8 cellular contexts compared by ENCODE assay signal in genomic region chr7:127251458-127252379, GRCh38. TPM values are rescaled to one million over a fixed set of nuclear protein-coding genes. Genes with fewer than 3 reads are reported as not detected.
DNase-seq lines count a peak whose midpoint lies in the region; ATAC-seq, FAIRE-seq and TF ChIP-seq lines count a peak whose summit lies in the region.

No MANE protein-coding gene starts in this region.

- H3K27me3 Mint-ChIP-seq in activated CD4-positive, alpha-beta T cell treated with anti-CD3 and anti-CD28 coated beads, Interleukin-2, amount 10 ng/mL, durations not matched to agents 24 days and 14 days = peaks cover 76% of the 10 kb centered on the region

- POLR2A ChIA-PET in A673 (lab: Charles Lee; ENCODE audit: low non-redundant PET) = no interaction called here

- intact Hi-C loops in A673 (cut with micrococcal nuclease; ENCODE audit: unreplicated experiment) = loop anchor here (5.0 to 10.0 kb wide), 2 partner anchors 397 to 449 kb away; no protein-coding TSS in a partner anchor
- intact Hi-C loops in activated CD4-positive, alpha-beta T cell treated with anti-CD3 and anti-CD28 coated beads, Interleukin-2, amount 10 ng/mL, durations not matched to agents 24 days and 14 days (cut with micrococcal nuclease) = loop anchor here (5.0 kb wide), 4 partner anchors 96 to 394 kb away; partner anchors contain the start of gene ZNF800

- CTCF ChIA-PET in A673 (lab: Charles Lee) = no interaction called here

- H2AFZ ChIP-seq in parathyroid adenoma = peak overlapping the region; percentile 100

- peak; percentile 20 for ATAC-seq in GM18909 (IDR thresholded peaks at IDR 0.05; ENCODE audit: poor library complexity, unreplicated experiment)

- TF ChIP-seq CTCF in A673 (conservative IDR thresholded peaks at IDR 0.05; ENCODE audit: low read depth, low read length) (no peak), fibroblast of mammary gland (conservative IDR thresholded peaks at IDR 0.05; ENCODE audit: control insufficient read depth, insufficient read depth, low read depth, low read length) (no peak), parathyroid adenoma (IDR thresholded peaks at IDR 0.05) (no peak)

- H3K36me3 ChIP-seq in A673 (ENCODE audit: insufficient read depth, low read length, poor library complexity, severe bottlenecking) (no peaks in the 10 kb centered on the region), parathyroid adenoma (ENCODE audit: control insufficient read depth, insufficient read depth, low read length) (no peaks in the 10 kb centered on the region), small intestine (ENCODE audit: control insufficient read depth in 2 of 2, insufficient read depth in 2 of 2, low read length in 2 of 2) (no peaks in the 10 kb centered on the region)

- H3K9me3 ChIP-seq in A673 (ENCODE audit: low read depth, low read length, poor library complexity, severe bottlenecking) (no peaks in the 10 kb centered on the region), parathyroid adenoma (ENCODE audit: control insufficient read depth, low read length) (no peaks in the 10 kb centered on the region), small intestine (ENCODE audit: control insufficient read depth, low read depth) (no peaks in the 10 kb centered on the region)

- peak overlapping the region; percentile 96 for H3K4me2 ChIP-seq in parathyroid adenoma (ENCODE audit: low read length)

- peak overlapping the region; percentile 65 for H3K4me3 ChIP-seq in A673 (ENCODE audit: low read depth, low read length, poor library complexity, severe bottlenecking)
- H3K4me3 ChIP-seq in fibroblast of mammary gland (ENCODE audit: control insufficient read depth, low read depth, low read length) = peak overlapping the region; percentile 26
- peak overlapping the region; percentile 69 for H3K4me3 ChIP-seq in parathyroid adenoma (ENCODE audit: low read depth, low read length)
- peak overlapping the region in 1 of 2 donors; percentile 62 for H3K4me3 ChIP-seq in small intestine (ENCODE audit: low read depth in 1 of 2, low read length in 2 of 2)

- FAIRE-seq in small intestine (lab: Jason Lieb, UNC) (no peak), H54 (lab: Jason Lieb, UNC) (no peak)

- H3K4me3 Mint-ChIP-seq in activated CD4-positive, alpha-beta T cell treated with anti-CD3 and anti-CD28 coated beads, Interleukin-2, amount 10 ng/mL, durations not matched to agents 24 days and 14 days = peak overlapping the region; percentile 76

- H3K9ac ChIP-seq in parathyroid adenoma = no peak overlapping the region

- H3K4me1 Mint-ChIP-seq in activated CD4-positive, alpha-beta T cell treated with anti-CD3 and anti-CD28 coated beads, Interleukin-2, amount 10 ng/mL, durations not matched to agents 24 days and 14 days = peaks cover 7% of the 10 kb centered on the region

- BruUV-seq in A673 (replicated peaks; lab: Mats Ljungman, UMichigan) = no TSS peak

- H3K27ac Mint-ChIP-seq in activated CD4-positive, alpha-beta T cell treated with anti-CD3 and anti-CD28 coated beads, Interleukin-2, amount 10 ng/mL, durations not matched to agents 24 days and 14 days = no peak overlapping the region

- no peaks in the 10 kb centered on the region for H3K36me3 Mint-ChIP-seq in activated CD4-positive, alpha-beta T cell treated with anti-CD3 and anti-CD28 coated beads, Interleukin-2, amount 10 ng/mL, durations not matched to agents 24 days and 14 days (ENCODE audit: low read depth)

- TF ChIP-seq POLR2A in H54 (IDR thresholded peaks at IDR 0.05; ENCODE audit: low read depth, low read length) = no peak

- H3K27ac ChIP-seq in A673 (ENCODE audit: low read depth, low read length, poor library complexity, severe bottlenecking) = no peak overlapping the region
- no peak overlapping the region for H3K27ac ChIP-seq in parathyroid adenoma
- H3K27ac ChIP-seq in small intestine (ENCODE audit: low read depth in 1 of 2, low read length in 1 of 2) = no peak overlapping the region

- no peaks in the 10 kb centered on the region for H3K79me2 ChIP-seq in parathyroid adenoma

- H3K27me3 ChIP-seq in A673 (replicated peaks; ENCODE audit: insufficient read depth, low read depth, low read length, poor library complexity) = peaks cover 59% of the 10 kb centered on the region
- no peaks in the 10 kb centered on the region for H3K27me3 ChIP-seq in parathyroid adenoma (ENCODE audit: control insufficient read depth, insufficient read depth, low read length)
- H3K27me3 ChIP-seq in small intestine (ENCODE audit: control insufficient read depth in 2 of 2, insufficient read depth in 2 of 2, low read length in 2 of 2) = peaks cover 14 to 30% of the 10 kb centered on the region in 2 donors

- no peaks in the 10 kb centered on the region for H3K9me3 Mint-ChIP-seq in activated CD4-positive, alpha-beta T cell treated with anti-CD3 and anti-CD28 coated beads, Interleukin-2, amount 10 ng/mL, durations not matched to agents 24 days and 14 days

- H3K4me1 ChIP-seq in A673 (ENCODE audit: insufficient read depth, low read length, poor library complexity, severe bottlenecking) (peaks cover 18% of the 10 kb centered on the region), parathyroid adenoma (peaks cover 4% of the 10 kb centered on the region), small intestine (ENCODE audit: control insufficient read depth in 2 of 2, insufficient read depth in 1 of 2, low read depth in 1 of 2, low read length in 1 of 2) (peaks cover 0 to 5% of the 10 kb centered on the region in 2 donors)

- peak; percentile 0 for DNase-seq in A673 (ENCODE audit: low spot score)
- peak; percentile 69 for DNase-seq in activated CD4-positive, alpha-beta T cell treated with anti-CD3 and anti-CD28 coated beads, Interleukin-2, amount 10 ng/mL, durations not matched to agents 24 days and 14 days
- DNase-seq in fibroblast of mammary gland (ENCODE audit: low read depth) = no peak
- no peak for DNase-seq in small intestine
- no peak for DNase-seq in mesenteric fat pad (ENCODE audit: low spot score)
- no peak for DNase-seq in H54 (ENCODE audit: insufficient read length, low spot score)

- WGBS in small intestine, 3 donors = 1 to 2% (median 1%) methylated on average over 79 to 81 of the region's 81 CpGs

RNA-seq across cellular contexts. Expression of gene GRM8, which starts 1.0 kb away (rescaled TPM):
- total RNA-seq in A673 (2021) = 0.72 and 0.80 TPM in 2 replicates
- not detected in 2 replicates for total RNA-seq in activated CD4-positive, alpha-beta T cell treated with anti-CD3 and anti-CD28 coated beads, Interleukin-2, amount 10 ng/mL, durations not matched to agents 24 days and 14 days
- under 1 TPM in 1 of 3 donors, not detected in 2; 0.07 TPM for polyA plus RNA-seq in small intestine
- 0.16 TPM for total RNA-seq in mesenteric fat pad

Comparison
In these comparisons a context has a peak if more than half of its experiments do, and no peak if none do; other contexts are left out.
1. DNase-seq: peak in A673 (single experiment) and activated CD4-positive, alpha-beta T cell treated with anti-CD3 and anti-CD28 coated beads, Interleukin-2, amount 10 ng/mL, durations not matched to agents 24 days and 14 days (single experiment); none in fibroblast of mammary gland (single experiment), small intestine (single experiment), mesenteric fat pad (single experiment) and H54 (single experiment).